In the genomic region with DNA sequence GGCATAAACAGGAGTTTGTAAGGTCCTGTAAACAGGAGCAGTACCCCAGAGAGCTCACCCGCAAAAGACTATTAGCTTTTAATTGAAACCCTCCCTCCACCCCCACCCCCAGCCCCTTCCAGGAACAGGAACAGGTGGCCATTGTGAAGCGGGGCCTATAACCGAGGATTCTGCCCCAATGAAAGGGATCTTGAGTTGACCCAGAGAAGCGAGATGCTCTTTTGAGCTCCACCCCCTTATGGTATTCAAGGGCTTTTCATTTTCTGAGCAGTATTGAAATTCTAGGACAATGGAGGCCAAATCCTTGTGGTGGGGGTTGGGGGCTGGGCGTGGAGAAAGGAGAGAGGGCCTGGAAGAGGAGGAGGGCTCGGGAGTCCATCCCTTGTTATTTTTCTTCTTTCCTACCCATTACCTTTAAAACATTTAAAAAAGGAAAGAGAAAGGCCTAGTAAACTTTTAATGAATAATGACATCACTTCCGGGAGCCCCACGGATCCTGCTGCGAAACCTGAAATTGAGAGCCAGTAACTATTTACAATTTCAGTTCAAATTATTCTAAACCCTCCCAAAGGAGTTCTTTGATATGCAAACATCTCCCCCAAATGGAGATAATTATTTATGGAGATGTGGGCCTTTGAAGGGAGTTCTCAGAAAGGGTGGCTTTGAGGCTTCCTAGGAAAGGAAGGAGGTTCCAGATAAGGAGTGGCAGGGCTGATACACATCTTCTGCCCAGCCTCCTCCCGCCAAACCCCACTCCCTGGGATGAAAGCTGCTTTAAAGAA, we compare ENCODE assay signal across 1 cellular context.
A peak's percentile ranks its signal among the peaks of the same experiment; 100 is the strongest.
TF ChIP-seq lines count a peak whose summit lies in the region.

No MANE protein-coding gene starts in this region.

TF ChIP-seq in HEK293, 187 proteins besides CTCF, POLR2A, EP300 and RAD21:
- TF ChIP-seq, protein P1, sequence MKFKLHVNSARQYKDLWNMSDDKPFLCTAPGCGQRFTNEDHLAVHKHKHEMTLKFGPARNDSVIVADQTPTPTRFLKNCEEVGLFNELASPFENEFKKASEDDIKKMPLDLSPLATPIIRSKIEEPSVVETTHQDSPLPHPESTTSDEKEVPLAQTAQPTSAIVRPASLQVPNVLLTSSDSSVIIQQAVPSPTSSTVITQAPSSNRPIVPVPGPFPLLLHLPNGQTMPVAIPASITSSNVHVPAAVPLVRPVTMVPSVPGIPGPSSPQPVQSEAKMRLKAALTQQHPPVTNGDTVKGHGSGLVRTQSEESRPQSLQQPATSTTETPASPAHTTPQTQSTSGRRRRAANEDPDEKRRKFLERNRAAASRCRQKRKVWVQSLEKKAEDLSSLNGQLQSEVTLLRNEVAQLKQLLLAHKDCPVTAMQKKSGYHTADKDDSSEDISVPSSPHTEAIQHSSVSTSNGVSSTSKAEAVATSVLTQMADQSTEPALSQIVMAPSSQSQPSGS (tag by site-specific recombination; IDR thresholded peaks at IDR 0.05; ENCODE audit: low read depth) = 0 out of 2 replicates have a peak, but pooled peaks have one; percentile 34
- TF ChIP-seq ZNF514 (tag by site-specific recombination; IDR thresholded peaks at IDR 0.05) = no peak
